ENCODE assay signal across 1 cellular context in genomic region chr21:41604583-41605041, GRCh38.
A peak's percentile ranks its signal among the peaks of the same experiment; 100 is the strongest.
TF ChIP-seq lines count a peak whose summit lies in the region.

No MANE protein-coding gene starts in this region.

TF ChIP-seq in HepG2, 621 proteins besides CTCF, POLR2A, EP300 and RAD21:
- no peak for TF ChIP-seq RFXAP (CRISPR knock-in tag; IDR thresholded peaks at IDR 0.05; ENCODE audit: borderline replicate concordance)
- 0 out of 2 replicates have a peak, but pooled peaks have one; percentile 32 for TF ChIP-seq NRL (CRISPR knock-in tag; IDR thresholded peaks at IDR 0.05; ENCODE audit: borderline replicate concordance)
- TF ChIP-seq ZFP36L2 (CRISPR knock-in tag; IDR thresholded peaks at IDR 0.05) = no peak
- TF ChIP-seq SMARCE1 (IDR thresholded peaks at IDR 0.05; ENCODE audit: borderline replicate concordance) = no peak
- no peak for TF ChIP-seq PLRG1 (conservative IDR thresholded peaks at IDR 0.05)
